In the genomic region with DNA sequence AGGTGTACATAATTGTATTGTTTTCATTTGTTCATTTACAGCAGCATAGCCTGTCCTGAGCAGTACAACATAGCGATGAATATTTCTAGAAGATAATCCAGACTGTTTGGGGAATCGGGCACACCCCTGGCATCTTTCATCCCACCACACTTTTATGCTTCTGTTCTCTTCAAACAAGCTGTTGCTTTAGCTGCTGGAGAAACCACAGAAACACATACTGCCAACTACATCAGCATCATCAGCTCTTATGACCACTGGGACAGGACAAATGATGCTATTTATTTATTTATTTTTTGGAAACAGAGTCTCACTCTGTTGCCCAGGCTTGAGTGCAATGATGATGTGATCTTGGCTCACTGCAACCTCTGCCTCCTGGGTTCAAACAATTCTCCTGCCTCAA, we compare ENCODE assay signal across 22 cellular contexts. TPM values are rescaled to one million over a fixed set of nuclear protein-coding genes. Genes with fewer than 3 reads are reported as not detected.
A peak's percentile ranks its signal among the peaks of the same experiment; 100 is the strongest.
DNase-seq lines count a peak whose midpoint lies in the region; ATAC-seq and TF ChIP-seq lines count a peak whose summit lies in the region.
"Had no signal": no experiment of that assay in that cellular context is flagged by ENCODE, and none has a peak within 500 bp of the region (broad histone marks: within the 10 kb centered on the region; RNA-seq: fewer than 3 reads in every experiment).

No MANE protein-coding gene starts in this region.

- H3K9me3 Mint-ChIP-seq in activated naive CD8-positive, alpha-beta T cell (ENCODE audit: low read depth), result no peaks in the 10 kb centered on the region
- H3K9me3 Mint-ChIP-seq: activated B cell treated with CpG ODN at 0.5 μM for 24 hours had no signal

- intact Hi-C loops in sigmoid colon (cut with DNase I), result no loop called here

- H3K4me1 Mint-ChIP-seq in activated naive CD8-positive, alpha-beta T cell (ENCODE audit: low read depth), result peaks cover 23% of the 10 kb centered on the region

- no peak for TF ChIP-seq POLR2A in sigmoid colon (IDR thresholded peaks at IDR 0.05)

- no peak overlapping the region for H3K4me3 ChIP-seq in sigmoid colon
- H3K4me3 ChIP-seq: heart left ventricle, lung, mucosa of descending colon, spleen, upper lobe of right lung had no signal

- H3K4me3 Mint-ChIP-seq in activated naive CD8-positive, alpha-beta T cell, result no peak overlapping the region
- H3K4me3 Mint-ChIP-seq: activated B cell treated with CpG ODN at 0.5 μM for 24 hours had no signal

- H3K27ac Mint-ChIP-seq in activated naive CD8-positive, alpha-beta T cell, result peak overlapping the region; percentile 91
- H3K27ac Mint-ChIP-seq: activated B cell treated with CpG ODN at 0.5 μM for 24 hours had no signal

- 99% methylated on average over 2 of the region's 2 CpGs for WGBS in sigmoid colon, 2 donors

- TF ChIP-seq CTCF in foreskin keratinocyte (conservative IDR thresholded peaks at IDR 0.05) (no peak), sigmoid colon (IDR thresholded peaks at IDR 0.05) (no peak)

- no peaks in the 10 kb centered on the region for H3K36me3 ChIP-seq in sigmoid colon
- H3K36me3 ChIP-seq: heart left ventricle, spleen, upper lobe of right lung had no signal

- H3K27me3 ChIP-seq in foreskin keratinocyte (no peaks in the 10 kb centered on the region), sigmoid colon (no peaks in the 10 kb centered on the region)
- H3K27me3 ChIP-seq: heart left ventricle, spleen, upper lobe of right lung had no signal

- H3K4me1 ChIP-seq in foreskin keratinocyte, result peaks cover 19% of the 10 kb centered on the region
- H3K4me1 ChIP-seq in sigmoid colon, result no peaks in the 10 kb centered on the region
- H3K4me1 ChIP-seq: parathyroid adenoma, upper lobe of right lung had no signal

- H3K36me3 Mint-ChIP-seq in activated naive CD8-positive, alpha-beta T cell, result peaks cover 3% of the 10 kb centered on the region

- H3K27me3 Mint-ChIP-seq in activated naive CD8-positive, alpha-beta T cell, result no peaks in the 10 kb centered on the region
- H3K27me3 Mint-ChIP-seq: activated B cell treated with CpG ODN at 0.5 μM for 24 hours had no signal

- no peak for ATAC-seq in foreskin keratinocyte
- no peak for ATAC-seq in HG03135 (IDR thresholded peaks at IDR 0.05; ENCODE audit: unreplicated experiment)
- ATAC-seq in HG03378 (IDR thresholded peaks at IDR 0.05; ENCODE audit: unreplicated experiment), result no peak
- ATAC-seq: heart left ventricle, mucosa of descending colon, upper lobe of right lung had no signal

- DNase-seq in ELR (ENCODE audit: low read depth) (peak; percentile 31), HT1080 (ENCODE audit: low read depth) (peak; percentile 28), foreskin keratinocyte (peak in 1 of 2 donors; percentile 41), sigmoid colon (no peak)
- DNase-seq: activated B cell treated with CpG ODN at 0.5 μM for 24 hours; activated gamma-delta T cell; DND-41; effector CD4-positive, alpha-beta T cell; heart left ventricle; mucosa of descending colon; NCI-H1048; NCI-H187; NCI-H526; SIG-M5; spleen; substantia nigra; upper lobe of right lung had no signal

- H3K27ac ChIP-seq in foreskin keratinocyte (peak overlapping the region; percentile 56), sigmoid colon (no peak overlapping the region)
- H3K27ac ChIP-seq: heart left ventricle, parathyroid adenoma, spleen, upper lobe of right lung had no signal

- no peak for TF ChIP-seq EP300 in sigmoid colon (IDR thresholded peaks at IDR 0.05)

- H3K9me3 ChIP-seq in sigmoid colon, result no peaks in the 10 kb centered on the region
- H3K9me3 ChIP-seq: mucosa of descending colon, upper lobe of right lung had no signal

RNA-seq across cellular contexts. Expression of a gene that starts 22.6 kb away (rescaled TPM):
- 41.7 and 46.9 TPM in 2 replicates for total RNA-seq in HT1080 (2014; rRNA removed; shearing (Covaris generic))
- polyA plus RNA-seq in HT1080 (2015; cell fraction: cytosol; rRNA removed), result 36.1 and 41.1 TPM in 2 replicates
- 47.3 and 50.2 TPM in 2 replicates for polyA plus RNA-seq in HT1080 (2015; cell fraction: nucleus; rRNA removed)
- total RNA-seq in foreskin keratinocyte (61.3 and 68.2 TPM in 2 replicates), sigmoid colon (10 to 100 TPM; 43.8 to 47.6 (median 46.2) TPM)
- polyA plus RNA-seq in foreskin keratinocyte (14.3 and 16.4 TPM in 2 replicates), sigmoid colon (10 to 100 TPM; 12.6 to 23.1 (median 19.7) TPM)
